In the genomic region with DNA sequence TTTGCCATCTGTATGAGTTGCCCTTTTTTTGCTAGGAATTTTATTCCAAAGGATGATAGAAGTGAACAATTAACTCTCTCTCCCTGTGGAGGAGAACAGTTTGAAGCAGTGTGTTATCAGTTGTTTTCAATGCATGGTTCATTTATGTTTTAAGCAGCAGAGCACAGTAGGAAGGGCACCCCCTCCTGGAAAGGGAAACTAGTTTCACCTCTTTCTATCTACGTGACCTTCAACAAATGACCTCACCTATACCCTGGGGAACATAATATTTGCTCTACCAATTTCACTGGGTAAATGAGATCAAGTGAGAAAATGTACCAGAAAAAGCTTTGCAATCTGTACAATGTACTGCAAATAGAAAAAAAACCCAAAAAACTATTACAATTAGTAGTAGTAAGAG, we compare ENCODE assay signal across 12 cellular contexts.
DNase-seq lines count a peak whose midpoint lies in the region; ATAC-seq and TF ChIP-seq lines count a peak whose summit lies in the region.
"Had no signal": no experiment of that assay in that cellular context is flagged by ENCODE, and none has a peak within 500 bp of the region (broad histone marks: within the 10 kb centered on the region; RNA-seq: fewer than 3 reads in every experiment).

No MANE protein-coding gene starts in this region.

- H3K4me3 ChIP-seq in NB4 (ENCODE audit: low read depth, low read length) (no peak overlapping the region), epithelial cell of esophagus (ENCODE audit: low read length) (no peak overlapping the region)

- no peaks in the 10 kb centered on the region for H3K4me1 Mint-ChIP-seq in stimulated activated memory B cell treated with anti-CD40 and anti-IgM and Interleukin-4, amounts not matched to agents 10 μg/mL and 1 μg/mL and 100 μg/mL, for 72 hours

- no peak overlapping the region for H3K4me3 Mint-ChIP-seq in stimulated activated memory B cell treated with anti-CD40 and anti-IgM and Interleukin-4, amounts not matched to agents 10 μg/mL and 1 μg/mL and 100 μg/mL, for 72 hours
- H3K4me3 Mint-ChIP-seq: activated naive CD4-positive, alpha-beta T cell treated with anti-CD3 and anti-CD28 coated beads, Interleukin-2, amount 10 ng/mL, durations not matched to agents 7 days and 5 days had no signal

- peak; percentile 67 for ATAC-seq in stimulated activated memory B cell treated with anti-CD40 and anti-IgM and Interleukin-4, amounts not matched to agents 10 μg/mL and 1 μg/mL and 100 μg/mL, for 72 hours
- no peak for ATAC-seq in HG03457 (IDR thresholded peaks at IDR 0.05; ENCODE audit: unreplicated experiment)

- H3K27me3 Mint-ChIP-seq in stimulated activated memory B cell treated with anti-CD40 and anti-IgM and Interleukin-4, amounts not matched to agents 10 μg/mL and 1 μg/mL and 100 μg/mL, for 72 hours = peaks cover 11% of the 10 kb centered on the region

- no peak for TF ChIP-seq POLR2A in NB4 (IDR thresholded peaks at IDR 0.05; ENCODE audit: extremely low read depth, insufficient read length)

- DNase-seq in NCI-H748 (lab: John Stamatoyannopoulos, UW; ENCODE audit: unreplicated experiment) (peak; percentile 4), NCI-H748 treated with DMSO at 0.1 percent for 48 hours (lab: John Stamatoyannopoulos, UW) (no peak), NB4 (ENCODE audit: low read depth) (peak; percentile 20), epithelial cell of esophagus (ENCODE audit: low read depth) (no peak), retina (no peak), NCI-H82 treated with DMSO at 0.1 percent for 48 hours (lab: John Stamatoyannopoulos, UW; ENCODE audit: unreplicated experiment) (no peak)
- DNase-seq: activated naive CD4-positive, alpha-beta T cell treated with anti-CD3 and anti-CD28 coated beads, Interleukin-2, amount 10 ng/mL, durations not matched to agents 7 days and 5 days; NCI-H1105; NCI-H82; Right ventricle myocardium superior had no signal

- H3K36me3 Mint-ChIP-seq in stimulated activated memory B cell treated with anti-CD40 and anti-IgM and Interleukin-4, amounts not matched to agents 10 μg/mL and 1 μg/mL and 100 μg/mL, for 72 hours = no peaks in the 10 kb centered on the region

- no peak for TF ChIP-seq CTCF in NB4 (IDR thresholded peaks at IDR 0.05; ENCODE audit: low read depth, low read length)
- peak; percentile 2 for TF ChIP-seq CTCF in epithelial cell of esophagus (IDR thresholded peaks at IDR 0.05; ENCODE audit: insufficient read depth, low read depth, low read length, missing control alignments)

- H3K27ac Mint-ChIP-seq in stimulated activated memory B cell treated with anti-CD40 and anti-IgM and Interleukin-4, amounts not matched to agents 10 μg/mL and 1 μg/mL and 100 μg/mL, for 72 hours = no peak overlapping the region
- H3K27ac Mint-ChIP-seq: activated naive CD4-positive, alpha-beta T cell treated with anti-CD3 and anti-CD28 coated beads, Interleukin-2, amount 10 ng/mL, durations not matched to agents 7 days and 5 days had no signal

- no peaks in the 10 kb centered on the region for H3K9me3 Mint-ChIP-seq in stimulated activated memory B cell treated with anti-CD40 and anti-IgM and Interleukin-4, amounts not matched to agents 10 μg/mL and 1 μg/mL and 100 μg/mL, for 72 hours
- H3K9me3 Mint-ChIP-seq: activated naive CD4-positive, alpha-beta T cell treated with anti-CD3 and anti-CD28 coated beads, Interleukin-2, amount 10 ng/mL, durations not matched to agents 7 days and 5 days had no signal

Comparison
In these comparisons a context has a peak if more than half of its experiments do, and no peak if none do; other contexts are left out.
1. DNase-seq: peak in NCI-H748 (single experiment) and NB4 (single experiment); none in NCI-H748 treated with DMSO at 0.1 percent for 48 hours (single experiment), epithelial cell of esophagus (single experiment), retina (single experiment) and NCI-H82 treated with DMSO at 0.1 percent for 48 hours (single experiment).